8 cellular contexts compared by ENCODE assay signal in the genomic region with DNA sequence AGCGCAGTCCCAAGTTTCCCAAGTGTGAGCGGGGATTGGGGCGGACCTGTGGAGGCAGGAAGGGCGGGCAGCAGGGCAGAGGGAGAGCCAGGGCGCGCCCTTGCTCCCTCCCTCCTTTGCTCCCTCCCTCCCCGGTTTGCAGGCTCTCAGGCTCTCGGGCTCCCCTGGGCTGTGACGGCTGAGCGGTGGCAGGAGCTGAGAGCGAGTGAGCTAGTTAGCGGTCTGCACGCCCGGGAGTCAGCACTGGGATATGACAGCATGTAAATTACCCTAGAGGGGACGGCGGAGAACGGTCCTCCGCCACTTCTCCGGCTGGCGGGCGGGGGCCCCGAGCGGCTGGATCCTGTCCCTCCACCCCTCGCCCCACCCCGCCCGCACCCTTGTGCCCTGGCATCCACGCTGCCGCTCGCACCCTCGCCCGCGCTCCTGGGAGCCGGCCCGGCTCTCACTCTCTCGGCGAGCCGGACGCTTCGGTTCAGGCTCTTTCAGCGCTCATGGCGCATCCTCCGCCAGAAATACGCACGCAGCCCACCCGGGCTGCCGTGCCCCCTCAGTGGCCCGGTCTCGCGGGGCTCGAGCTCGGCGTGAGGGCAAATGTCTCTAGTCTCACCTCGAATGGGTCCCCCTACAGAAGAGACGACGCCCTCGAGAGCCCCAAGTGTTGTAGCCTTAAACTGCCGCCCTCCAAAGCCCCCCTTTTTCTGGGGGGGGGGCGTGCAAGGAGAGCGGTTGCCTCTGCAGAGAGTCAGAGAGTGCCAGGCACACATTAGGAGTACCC. TPM values are rescaled to one million over a fixed set of nuclear protein-coding genes. Genes with fewer than 3 reads are reported as not detected.
DNase-seq lines count a peak whose midpoint lies in the region; ATAC-seq lines count a peak whose summit lies in the region.

A gene (minus strand): TSS at position 54 of the 778 bp plus-strand sequence. CDS start 368 bp downstream, outside the sequence.

- H3K4me1 ChIP-seq in endocrine pancreas (ENCODE audit: control insufficient read depth, insufficient read depth, low read length) (no peaks in the 10 kb centered on the region), mesenchymal stem cell (ENCODE audit: control insufficient read depth, insufficient read depth, low read depth, low read length) (peaks cover 6% of the 10 kb centered on the region)

- H3K4me2 ChIP-seq in mesenchymal stem cell (ENCODE audit: low read length, poor library complexity, severe bottlenecking), result peak within 1 kb of the TSS; percentile 87

- no peak within 1 kb of the TSS for H3K27ac ChIP-seq in mesenchymal stem cell (ENCODE audit: low read length, poor library complexity, severe bottlenecking)

- H3K9me3 ChIP-seq in endocrine pancreas (ENCODE audit: control insufficient read depth, low read length) (no peaks in the 10 kb centered on the region), mesenchymal stem cell (ENCODE audit: control insufficient read depth, low read length) (peaks cover 2% of the 10 kb centered on the region)

- no peak within 1 kb of the TSS for H2BK5ac ChIP-seq in mesenchymal stem cell (ENCODE audit: low read depth, low read length, poor library complexity, severe bottlenecking)

- no peak within 1 kb of the TSS for H2BK15ac ChIP-seq in mesenchymal stem cell (ENCODE audit: low read depth, poor library complexity, severe bottlenecking)

- H3K79me1 ChIP-seq in mesenchymal stem cell (replicated peaks; ENCODE audit: low read length, poor library complexity, severe bottlenecking), result no peaks in the 10 kb centered on the region

- peak within 1 kb of the TSS in 1 of 2 experiments; percentile 41 for H3K4ac ChIP-seq in mesenchymal stem cell (ENCODE audit: low read depth in 1 of 2, low read length in 2 of 2)

- H2AFZ ChIP-seq in mesenchymal stem cell (ENCODE audit: low read depth, low read length), result no peak within 1 kb of the TSS

- H2AK5ac ChIP-seq in mesenchymal stem cell (ENCODE audit: low read length, severe bottlenecking), result no peak within 1 kb of the TSS

- H3K23ac ChIP-seq in mesenchymal stem cell (ENCODE audit: low read length in 2 of 2), result no peak within 1 kb of the TSS

- H3K4me3 ChIP-seq in endocrine pancreas (ENCODE audit: control insufficient read depth, insufficient read depth, low read length) (peak within 1 kb of the TSS; percentile 75), mesenchymal stem cell (ENCODE audit: insufficient read depth in 1 of 2, low read depth in 1 of 2, low read length in 2 of 2) (peak within 1 kb of the TSS; percentile 52 to 68)

- no peak within 1 kb of the TSS for H4K91ac ChIP-seq in mesenchymal stem cell (ENCODE audit: low read length)

- no peaks in the 10 kb centered on the region for H3K27me3 ChIP-seq in endocrine pancreas (ENCODE audit: control insufficient read depth, insufficient read depth, low read length)
- peaks cover 11 to 59% of the 10 kb centered on the region in 2 experiments for H3K27me3 ChIP-seq in mesenchymal stem cell (ENCODE audit: control insufficient read depth in 1 of 2, insufficient read depth in 1 of 2, low read length in 2 of 2)

- peak within 1 kb of the TSS in 1 of 2 experiments; percentile 70 for H3K18ac ChIP-seq in mesenchymal stem cell (ENCODE audit: low read depth in 1 of 2, low read length in 2 of 2)

- H3K14ac ChIP-seq in mesenchymal stem cell (ENCODE audit: low read length in 2 of 2), result no peak within 1 kb of the TSS

- no peak within 1 kb of the TSS for H2BK120ac ChIP-seq in mesenchymal stem cell (ENCODE audit: low read depth, low read length)

- peak; percentile 75 for ATAC-seq in GM19438 (IDR thresholded peaks at IDR 0.05; ENCODE audit: low read depth, unreplicated experiment)
- ATAC-seq in HG03558 (IDR thresholded peaks at IDR 0.05; ENCODE audit: extremely low read depth, unreplicated experiment), result peak; percentile 51

- H3K36me3 ChIP-seq in endocrine pancreas (ENCODE audit: control insufficient read depth, insufficient read depth, low read length), result no peaks in the 10 kb centered on the region
- H3K36me3 ChIP-seq in mesenchymal stem cell (ENCODE audit: control insufficient read depth in 1 of 2, insufficient read depth in 2 of 2, low read depth in 1 of 2, low read length in 2 of 2), result no peaks in the 10 kb centered on the region

- H3K9ac ChIP-seq in endocrine pancreas (ENCODE audit: control insufficient read depth, insufficient read depth, low read length), result peak within 1 kb of the TSS; percentile 60
- peak within 1 kb of the TSS; percentile 62 for H3K9ac ChIP-seq in mesenchymal stem cell (ENCODE audit: low read length)

- peak within 1 kb of the TSS in 1 of 2 experiments; percentile 49 for H2BK12ac ChIP-seq in mesenchymal stem cell (ENCODE audit: low read length in 2 of 2)

- DNase-seq in CD1c-positive myeloid dendritic cell (ENCODE audit: extremely low spot score) (peak; percentile 50), NOMO-1 (lab: John Stamatoyannopoulos, UW; ENCODE audit: unreplicated experiment in 2 of 2) (peak; percentile 33 to 36), mesenchymal stem cell (peak; percentile 84)
- DNase-seq in activated CD8-positive, alpha-beta memory T cell treated with anti-CD3 and anti-CD28 coated beads, Interleukin-2, amount 50 U/mL, for 1 hour (ENCODE audit: extremely low read depth), result peak; percentile 18
- DNase-seq in stimulated activated CD8-positive, alpha-beta memory T cell treated with anti-CD3 and anti-CD28 coated beads, Interleukin-2, amount 100 ng/mL, for 48 hours (ENCODE audit: low read depth in 2 of 2), result peak; percentile 16 to 40

- H4K8ac ChIP-seq in mesenchymal stem cell (ENCODE audit: low read length), result no peak within 1 kb of the TSS

- 1% methylated on average over 21 of the region's 59 CpGs for WGBS in mesenchymal stem cell

RNA-seq across cellular contexts. Expression of the gene that starts here (rescaled TPM):
- polyA plus RNA-seq in mesenchymal stem cell (2013, experiment 1 of 2), result 151 TPM
- polyA plus RNA-seq in mesenchymal stem cell (2013, experiment 2 of 2), result 131 TPM

Comparison
In these comparisons a context has a peak if more than half of its experiments do, and no peak if none do; other contexts are left out.
1. DNase-seq: peak in every context shown above with its lines; median percentile 84 in mesenchymal stem cell; 50 in CD1c-positive myeloid dendritic cell; 34 in NOMO-1; 28 in stimulated activated CD8-positive, alpha-beta memory T cell treated with anti-CD3 and anti-CD28 coated beads, Interleukin-2, amount 100 ng/mL, for 48 hours; 18 in activated CD8-positive, alpha-beta memory T cell treated with anti-CD3 and anti-CD28 coated beads, Interleukin-2, amount 50 U/mL, for 1 hour.